ENCODE assay signal across 25 cellular contexts in the genomic region with DNA sequence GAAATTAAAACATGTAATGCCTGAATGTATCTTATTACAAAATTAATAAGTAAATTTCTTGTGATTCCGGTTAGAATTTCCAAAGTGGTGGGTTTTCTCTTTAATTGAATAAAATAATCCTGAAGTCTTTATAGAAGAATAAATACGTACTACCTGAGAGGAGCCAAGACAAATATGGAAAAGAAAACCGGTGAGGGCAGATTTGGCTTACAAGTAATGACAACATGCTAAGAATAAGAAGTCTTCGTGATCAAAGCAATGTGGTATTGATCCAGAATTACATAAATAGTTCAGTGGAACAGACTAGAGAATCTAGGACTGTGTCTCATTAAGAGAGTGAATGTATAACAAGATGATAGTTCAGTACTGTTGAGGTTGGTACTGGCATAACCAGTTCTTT.
"Had no signal": no experiment of that assay in that cellular context is flagged by ENCODE, and none has a peak within 500 bp of the region (broad histone marks: within the 10 kb centered on the region; RNA-seq: fewer than 3 reads in every experiment).

No MANE protein-coding gene starts in this region.

- H3K27me3 Mint-ChIP-seq: progenitor cell of endocrine pancreas had no signal

- H3K36me3 Mint-ChIP-seq: activated naive CD8-positive, alpha-beta T cell treated with anti-CD3 and anti-CD28 coated beads, Interleukin-2, amount 10 ng/mL, durations not matched to agents 7 days and 5 days; natural killer cell; WTC11 had no signal

- DNase-seq: activated CD4-positive, alpha-beta T cell treated with anti-CD3 and anti-CD28 coated beads for 4 hours; activated CD4-positive, alpha-beta T cell treated with anti-CD3 and anti-CD28 coated beads, Interleukin-2, amount 50 U/mL, for 48 hours; activated CD8-positive, alpha-beta memory T cell treated with anti-CD3 and anti-CD28 coated beads, Interleukin-2, amount 50 U/mL, for 48 hours; activated naive CD4-positive, alpha-beta T cell treated with anti-CD3 and anti-CD28 coated beads for 36 hours; activated naive CD8-positive, alpha-beta T cell treated with anti-CD3 and anti-CD28 coated beads, Interleukin-2, amount 10 ng/mL, durations not matched to agents 7 days and 5 days; activated T-cell treated with anti-CD3 and anti-CD28 coated beads, Interleukin-2, amount 50 U/mL, for 4 hours; amniotic stem cell; dermis blood vessel endothelial cell; effector CD8-positive, alpha-beta T cell; erythroblast; foreskin fibroblast; kidney; left lung; natural killer cell; spleen; stimulated activated CD4-positive, alpha-beta T cell treated with anti-CD3 and anti-CD28 coated beads, Interleukin-4, amount 100 ng/mL, for 1 hour; stimulated activated naive CD4-positive, alpha-beta T cell treated with Interleukin-2 at 50 U/mL for 16 hours; upper lobe of right lung had no signal

- H3K4me3 Mint-ChIP-seq: activated naive CD4-positive, alpha-beta T cell treated with anti-CD3 and anti-CD28 coated beads for 36 hours; activated naive CD8-positive, alpha-beta T cell treated with anti-CD3 and anti-CD28 coated beads, Interleukin-2, amount 10 ng/mL, durations not matched to agents 7 days and 5 days; activated T-cell treated with anti-CD3 and anti-CD28 coated beads, Interleukin-2, amount 50 U/mL, for 4 hours; natural killer cell; T-helper 2 cell treated with Interferon-gamma antibody and Interleukin-4, amounts not matched to agents 5 μg/mL and 100 μg/mL, for 36 hours; WTC11 had no signal

- H3K27ac ChIP-seq: cardiac muscle cell, left lung, right atrium auricular region, spleen, upper lobe of right lung had no signal

- ATAC-seq: activated T-cell treated with anti-CD3 and anti-CD28 coated beads, Interleukin-2, amount 50 U/mL, for 4 hours; left lung; natural killer cell; upper lobe of right lung; WTC11 had no signal

- H3K27me3 ChIP-seq: cardiac muscle cell, right atrium auricular region, spleen, upper lobe of right lung had no signal

- H3K4me3 ChIP-seq: cardiac muscle cell, left lung, lung, right atrium auricular region, spleen, upper lobe of right lung had no signal

- FAIRE-seq: kidney, TTC549 had no signal

- H3K9me3 Mint-ChIP-seq: activated naive CD4-positive, alpha-beta T cell treated with anti-CD3 and anti-CD28 coated beads for 36 hours; activated T-cell treated with anti-CD3 and anti-CD28 coated beads, Interleukin-2, amount 50 U/mL, for 4 hours; natural killer cell; T-helper 2 cell treated with Interferon-gamma antibody and Interleukin-4, amounts not matched to agents 5 μg/mL and 100 μg/mL, for 36 hours; WTC11 had no signal

- H3K27ac Mint-ChIP-seq: activated naive CD4-positive, alpha-beta T cell treated with anti-CD3 and anti-CD28 coated beads for 36 hours; activated naive CD8-positive, alpha-beta T cell treated with anti-CD3 and anti-CD28 coated beads, Interleukin-2, amount 10 ng/mL, durations not matched to agents 7 days and 5 days; natural killer cell; T-helper 2 cell treated with Interferon-gamma antibody and Interleukin-4, amounts not matched to agents 5 μg/mL and 100 μg/mL, for 36 hours had no signal

- H3K36me3 ChIP-seq: cardiac muscle cell, left lung, right atrium auricular region, spleen, upper lobe of right lung had no signal

- H3K9me3 ChIP-seq: left lung, right atrium auricular region, spleen, upper lobe of right lung had no signal
